ENCODE assay signal across 9 cellular contexts in genomic region chr1:1907098-1907736, GRCh38. TPM values are rescaled to one million over a fixed set of nuclear protein-coding genes. Genes with fewer than 3 reads are reported as not detected.
DNase-seq lines count a peak whose midpoint lies in the region; ATAC-seq and TF ChIP-seq lines count a peak whose summit lies in the region.
"Had no signal": no experiment of that assay in that cellular context is flagged by ENCODE, and none has a peak within 500 bp of the region (broad histone marks: within the 10 kb centered on the region; RNA-seq: fewer than 3 reads in every experiment).

No MANE protein-coding gene starts in this region.

- intact Hi-C loops in heart left ventricle (cut with DNase I), result loop anchor here in 7 of 10 donors (1.0 to 10.0 kb wide), 8 partner anchors 14 to 212 kb away; partner anchors contain the start of genes NADK (in 5 of the 7) and SLC35E2B (in 1 of the 7)
- intact Hi-C loops in activated CD4-positive, alpha-beta T cell treated with anti-CD3 and anti-CD28 coated beads for 36 hours (cut with DNase I, micrococcal nuclease), result loop anchor here (5.0 to 10.0 kb wide), 5 partner anchors 125 to 502 kb away; partner anchors contain the start of genes CDK11A (in 1 of the 2), CDK11B (in 1 of the 2) and MRPL20 (in 1 of the 2)

- 64 to 90% (median 75%) methylated on average over 5 to 8 of the region's 8 CpGs for WGBS in heart left ventricle, 4 donors

- peaks cover 14% of the 10 kb centered on the region for H3K4me1 Mint-ChIP-seq in activated CD4-positive, alpha-beta T cell treated with anti-CD3 and anti-CD28 coated beads for 36 hours

- H3K27me3 Mint-ChIP-seq in activated CD4-positive, alpha-beta T cell treated with anti-CD3 and anti-CD28 coated beads for 36 hours, result no peaks in the 10 kb centered on the region

- CTCF ChIA-PET in activated CD4-positive, alpha-beta T cell treated with anti-CD3 and anti-CD28 coated beads for 36 hours (lab: Charles Lee), result interaction anchor here (0.8 to 3.3 kb wide), 5 partner anchors 18 to 127 kb away, joined by 3 to 13 read pairs (median 5); no protein-coding TSS in a partner anchor

- H3K4me3 ChIP-seq in heart left ventricle (no peak overlapping the region), right atrium auricular region (no peak overlapping the region), fibroblast of the aortic adventitia (ENCODE audit: low read depth, low read length) (no peak overlapping the region)

- H3K27ac ChIP-seq in heart left ventricle (no peak overlapping the region), right atrium auricular region (no peak overlapping the region)

- no peak for TF ChIP-seq CTCF in heart left ventricle (IDR thresholded peaks at IDR 0.05)
- TF ChIP-seq CTCF in right atrium auricular region (IDR thresholded peaks at IDR 0.05), result no peak
- no peak for TF ChIP-seq CTCF in fibroblast of the aortic adventitia (IDR thresholded peaks at IDR 0.05; ENCODE audit: insufficient read depth, low read length)

- TF ChIP-seq POLR2A in heart left ventricle (IDR thresholded peaks at IDR 0.05) (no peak), GM18505 (IDR thresholded peaks at IDR 0.05; ENCODE audit: borderline replicate concordance, extremely low read depth, insufficient read depth, insufficient read length) (no peak)

- POLR2A ChIA-PET in activated CD4-positive, alpha-beta T cell treated with anti-CD3 and anti-CD28 coated beads for 36 hours (lab: Charles Lee), result no interaction called here

- H3K36me3 ChIP-seq in heart left ventricle, result no peaks in the 10 kb centered on the region
- H3K36me3 ChIP-seq in right atrium auricular region, result no peaks in the 10 kb centered on the region

- DNase-seq in heart left ventricle (peak in 3 of 5 donors; percentile 23 to 58 (median 33)), right atrium auricular region (ENCODE audit: low spot score) (no peak), NCI-H526 treated with DMSO at 0.1 percent for 48 hours (lab: John Stamatoyannopoulos, UW) (peak; percentile 50), fibroblast of the aortic adventitia (ENCODE audit: low read depth) (peak; percentile 54)
- no peak for DNase-seq in activated CD4-positive, alpha-beta T cell treated with anti-CD3 and anti-CD28 coated beads for 36 hours
- DNase-seq in stimulated activated naive CD4-positive, alpha-beta T cell treated with Interleukin-2 at 50 U/mL for 16 hours (lab: John Stamatoyannopoulos, UW), result no peak

- H3K4me1 ChIP-seq in heart left ventricle (peaks cover 0 to 36% (median 20%) of the 10 kb centered on the region in 12 donors), right atrium auricular region (peaks cover 0 to 31% of the 10 kb centered on the region in 2 donors)

- H3K27me3 ChIP-seq in heart left ventricle, result no peaks in the 10 kb centered on the region
- no peaks in the 10 kb centered on the region for H3K27me3 ChIP-seq in right atrium auricular region

- H3K9me3 Mint-ChIP-seq in activated CD4-positive, alpha-beta T cell treated with anti-CD3 and anti-CD28 coated beads for 36 hours (ENCODE audit: low read depth), result no peaks in the 10 kb centered on the region

- H3K9me3 ChIP-seq in heart left ventricle (no peaks in the 10 kb centered on the region), right atrium auricular region (no peaks in the 10 kb centered on the region)

- ATAC-seq in heart left ventricle (no peak), GM18505 (IDR thresholded peaks at IDR 0.05; ENCODE audit: unreplicated experiment) (no peak), GM18498 (IDR thresholded peaks at IDR 0.05; ENCODE audit: unreplicated experiment) (no peak)
- ATAC-seq in activated CD4-positive, alpha-beta T cell treated with anti-CD3 and anti-CD28 coated beads for 36 hours, result no peak

- no peak overlapping the region for H3K4me3 Mint-ChIP-seq in activated CD4-positive, alpha-beta T cell treated with anti-CD3 and anti-CD28 coated beads for 36 hours

- H3K27ac Mint-ChIP-seq in activated CD4-positive, alpha-beta T cell treated with anti-CD3 and anti-CD28 coated beads for 36 hours, result no peak overlapping the region

- H3K36me3 Mint-ChIP-seq in activated CD4-positive, alpha-beta T cell treated with anti-CD3 and anti-CD28 coated beads for 36 hours (ENCODE audit: low read depth), result no peaks in the 10 kb centered on the region

RNA-seq across cellular contexts. Expression of gene CALML6, which starts 7.8 kb away (rescaled TPM):
- total RNA-seq in heart left ventricle (under 1 TPM in 3 of 9 donors, not detected in 6; 0.17 to 0.58 (median 0.29) TPM), right atrium auricular region (not detected), fibroblast of the aortic adventitia (ENCODE audit: low replicate concordance) (0.36 and 0.49 TPM in 2 replicates)
- polyA plus RNA-seq in heart left ventricle, result not detected
- total RNA-seq in activated CD4-positive, alpha-beta T cell treated with anti-CD3 and anti-CD28 coated beads for 36 hours, result under 1 TPM; 0.21 to 0.81 TPM
- total RNA-seq: omental fat pad had no signal

RNA-seq across cellular contexts. Expression of gene TMEM52, which starts 11.9 kb away (rescaled TPM):
- total RNA-seq in heart left ventricle (1 to 10 TPM in 6 of 9 donors, under 1 TPM in 3; 0.35 to 2.4 (median 1.1) TPM), right atrium auricular region (1 to 10 TPM in 1 of 2 donors, under 1 TPM in 1; 0.51 to 1.8 TPM), fibroblast of the aortic adventitia (ENCODE audit: low replicate concordance) (0.72 TPM in 1 of 2 replicates, not detected in the other)
- polyA plus RNA-seq in heart left ventricle, result 1 to 10 TPM; 1.6 to 7.9 TPM
- 1 to 10 TPM in 1 of 2 experiments, under 1 TPM in 1; 0.88 to 1.1 TPM for total RNA-seq in activated CD4-positive, alpha-beta T cell treated with anti-CD3 and anti-CD28 coated beads for 36 hours

RNA-seq across cellular contexts. Expression of gene GNB1, which starts 16.3 kb away (rescaled TPM):
- 100 to 1,000 TPM in 7 of 9 donors, 10 to 100 TPM in 2; 83.8 to 275 (median 172) TPM for total RNA-seq in heart left ventricle
- polyA plus RNA-seq in heart left ventricle, result 100 to 1,000 TPM in 1 of 2 donors, 10 to 100 TPM in 1; 52.9 to 181 TPM
- total RNA-seq in right atrium auricular region, result 10 to 100 TPM; 69.9 to 91.6 TPM
- 71.6 and 108 TPM in 2 replicates for total RNA-seq in fibroblast of the aortic adventitia (ENCODE audit: low replicate concordance)
- total RNA-seq in activated CD4-positive, alpha-beta T cell treated with anti-CD3 and anti-CD28 coated beads for 36 hours, result 100 to 1,000 TPM; 347 to 669 TPM

Comparison
In these comparisons a context has a peak if more than half of its experiments do, and no peak if none do; other contexts are left out.
1. DNase-seq: peak in heart left ventricle (3 of 5), NCI-H526 treated with DMSO at 0.1 percent for 48 hours (single experiment) and fibroblast of the aortic adventitia (single experiment); none in right atrium auricular region (single experiment), activated CD4-positive, alpha-beta T cell treated with anti-CD3 and anti-CD28 coated beads for 36 hours (single experiment) and stimulated activated naive CD4-positive, alpha-beta T cell treated with Interleukin-2 at 50 U/mL for 16 hours (single experiment).